In the genomic region with DNA sequence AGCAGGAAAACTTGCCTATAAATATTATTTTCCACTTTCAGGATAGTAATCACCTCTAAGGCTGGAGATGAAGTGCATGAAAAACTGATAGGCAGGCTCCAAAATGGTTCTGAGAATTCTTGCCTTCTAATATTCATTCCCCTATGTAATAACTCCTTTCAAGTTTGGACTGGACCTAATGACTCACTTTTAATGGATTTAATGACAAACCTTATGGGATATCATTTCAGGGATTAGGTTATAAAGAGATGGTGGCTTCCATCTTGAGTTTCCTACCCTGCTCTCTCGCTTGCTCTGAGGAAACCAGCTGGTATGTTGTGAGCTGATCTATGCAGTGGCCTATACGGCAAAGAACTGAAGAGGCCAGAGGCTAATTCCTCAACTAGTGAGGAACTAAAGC, we compare ENCODE assay signal across 1 cellular context.
TF ChIP-seq lines count a peak whose summit lies in the region.

No MANE protein-coding gene starts in this region.

TF ChIP-seq in GM23338, 12 proteins besides CTCF, POLR2A, EP300 and RAD21:
- TF ChIP-seq REST (IDR thresholded peaks at IDR 0.05; ENCODE audit: unreplicated experiment) (no peak), ZNF114 (CRISPR knock-in tag; IDR thresholded peaks at IDR 0.05) (no peak), ZNF331 (CRISPR knock-in tag; IDR thresholded peaks at IDR 0.05; ENCODE audit: low read depth) (no peak), EZH2phosphoT487 (IDR thresholded peaks at IDR 0.05; ENCODE audit: unreplicated experiment) (no peak), EZH2 (IDR thresholded peaks at IDR 0.05; ENCODE audit: low read depth, unreplicated experiment) (no peak), NANOG (IDR thresholded peaks at IDR 0.05; ENCODE audit: borderline replicate concordance) (no peak), STAT1 (IDR thresholded peaks at IDR 0.05; ENCODE audit: unreplicated experiment) (no peak), POLR2AphosphoS5 (IDR thresholded peaks at IDR 0.05; ENCODE audit: low read depth) (no peak), JUNB (IDR thresholded peaks at IDR 0.05; ENCODE audit: unreplicated experiment) (no peak), CREB1 (CRISPR knock-in tag; IDR thresholded peaks at IDR 0.05; ENCODE audit: low read depth) (no peak)
- TF ChIP-seq, protein P1, sequence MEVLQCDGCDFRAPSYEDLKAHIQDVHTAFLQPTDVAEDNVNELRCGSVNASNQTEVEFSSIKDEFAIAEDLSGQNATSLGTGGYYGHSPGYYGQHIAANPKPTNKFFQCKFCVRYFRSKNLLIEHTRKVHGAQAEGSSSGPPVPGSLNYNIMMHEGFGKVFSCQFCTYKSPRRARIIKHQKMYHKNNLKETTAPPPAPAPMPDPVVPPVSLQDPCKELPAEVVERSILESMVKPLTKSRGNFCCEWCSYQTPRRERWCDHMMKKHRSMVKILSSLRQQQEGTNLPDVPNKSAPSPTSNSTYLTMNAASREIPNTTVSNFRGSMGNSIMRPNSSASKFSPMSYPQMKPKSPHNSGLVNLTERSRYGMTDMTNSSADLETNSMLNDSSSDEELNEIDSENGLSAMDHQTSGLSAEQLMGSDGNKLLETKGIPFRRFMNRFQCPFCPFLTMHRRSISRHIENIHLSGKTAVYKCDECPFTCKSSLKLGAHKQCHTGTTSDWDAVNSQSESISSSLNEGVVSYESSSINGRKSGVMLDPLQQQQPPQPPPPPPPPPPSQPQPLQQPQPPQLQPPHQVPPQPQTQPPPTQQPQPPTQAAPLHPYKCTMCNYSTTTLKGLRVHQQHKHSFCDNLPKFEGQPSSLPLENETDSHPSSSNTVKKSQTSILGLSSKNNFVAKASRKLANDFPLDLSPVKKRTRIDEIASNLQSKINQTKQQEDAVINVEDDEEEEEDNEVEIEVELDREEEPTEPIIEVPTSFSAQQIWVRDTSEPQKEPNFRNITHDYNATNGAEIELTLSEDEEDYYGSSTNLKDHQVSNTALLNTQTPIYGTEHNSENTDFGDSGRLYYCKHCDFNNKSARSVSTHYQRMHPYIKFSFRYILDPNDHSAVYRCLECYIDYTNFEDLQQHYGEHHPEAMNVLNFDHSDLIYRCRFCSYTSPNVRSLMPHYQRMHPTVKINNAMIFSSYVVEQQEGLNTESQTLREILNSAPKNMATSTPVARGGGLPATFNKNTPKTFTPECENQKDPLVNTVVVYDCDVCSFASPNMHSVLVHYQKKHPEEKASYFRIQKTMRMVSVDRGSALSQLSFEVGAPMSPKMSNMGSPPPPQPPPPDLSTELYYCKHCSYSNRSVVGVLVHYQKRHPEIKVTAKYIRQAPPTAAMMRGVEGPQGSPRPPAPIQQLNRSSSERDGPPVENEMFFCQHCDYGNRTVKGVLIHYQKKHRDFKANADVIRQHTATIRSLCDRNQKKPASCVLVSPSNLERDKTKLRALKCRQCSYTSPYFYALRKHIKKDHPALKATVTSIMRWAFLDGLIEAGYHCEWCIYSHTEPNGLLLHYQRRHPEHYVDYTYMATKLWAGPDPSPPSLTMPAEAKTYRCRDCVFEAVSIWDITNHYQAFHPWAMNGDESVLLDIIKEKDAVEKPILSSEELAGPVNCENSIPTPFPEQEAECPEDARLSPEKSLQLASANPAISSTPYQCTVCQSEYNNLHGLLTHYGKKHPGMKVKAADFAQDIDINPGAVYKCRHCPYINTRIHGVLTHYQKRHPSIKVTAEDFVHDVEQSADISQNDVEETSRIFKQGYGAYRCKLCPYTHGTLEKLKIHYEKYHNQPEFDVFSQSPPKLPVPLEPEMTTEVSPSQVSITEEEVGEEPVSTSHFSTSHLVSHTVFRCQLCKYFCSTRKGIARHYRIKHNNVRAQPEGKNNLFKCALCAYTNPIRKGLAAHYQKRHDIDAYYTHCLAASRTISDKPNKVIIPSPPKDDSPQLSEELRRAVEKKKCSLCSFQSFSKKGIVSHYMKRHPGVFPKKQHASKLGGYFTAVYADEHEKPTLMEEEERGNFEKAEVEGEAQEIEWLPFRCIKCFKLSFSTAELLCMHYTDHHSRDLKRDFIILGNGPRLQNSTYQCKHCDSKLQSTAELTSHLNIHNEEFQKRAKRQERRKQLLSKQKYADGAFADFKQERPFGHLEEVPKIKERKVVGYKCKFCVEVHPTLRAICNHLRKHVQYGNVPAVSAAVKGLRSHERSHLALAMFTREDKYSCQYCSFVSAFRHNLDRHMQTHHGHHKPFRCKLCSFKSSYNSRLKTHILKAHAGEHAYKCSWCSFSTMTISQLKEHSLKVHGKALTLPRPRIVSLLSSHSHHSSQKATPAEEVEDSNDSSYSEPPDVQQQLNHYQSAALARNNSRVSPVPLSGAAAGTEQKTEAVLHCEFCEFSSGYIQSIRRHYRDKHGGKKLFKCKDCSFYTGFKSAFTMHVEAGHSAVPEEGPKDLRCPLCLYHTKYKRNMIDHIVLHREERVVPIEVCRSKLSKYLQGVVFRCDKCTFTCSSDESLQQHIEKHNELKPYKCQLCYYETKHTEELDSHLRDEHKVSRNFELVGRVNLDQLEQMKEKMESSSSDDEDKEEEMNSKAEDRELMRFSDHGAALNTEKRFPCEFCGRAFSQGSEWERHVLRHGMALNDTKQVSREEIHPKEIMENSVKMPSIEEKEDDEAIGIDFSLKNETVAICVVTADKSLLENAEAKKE (CRISPR knock-in tag; IDR thresholded peaks at IDR 0.05) = no peak
- TF ChIP-seq, protein P2, sequence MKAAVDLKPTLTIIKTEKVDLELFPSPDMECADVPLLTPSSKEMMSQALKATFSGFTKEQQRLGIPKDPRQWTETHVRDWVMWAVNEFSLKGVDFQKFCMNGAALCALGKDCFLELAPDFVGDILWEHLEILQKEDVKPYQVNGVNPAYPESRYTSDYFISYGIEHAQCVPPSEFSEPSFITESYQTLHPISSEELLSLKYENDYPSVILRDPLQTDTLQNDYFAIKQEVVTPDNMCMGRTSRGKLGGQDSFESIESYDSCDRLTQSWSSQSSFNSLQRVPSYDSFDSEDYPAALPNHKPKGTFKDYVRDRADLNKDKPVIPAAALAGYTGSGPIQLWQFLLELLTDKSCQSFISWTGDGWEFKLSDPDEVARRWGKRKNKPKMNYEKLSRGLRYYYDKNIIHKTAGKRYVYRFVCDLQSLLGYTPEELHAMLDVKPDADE (IDR thresholded peaks at IDR 0.05) = no peak
